Comparison of ENCODE assay signal across 20 cellular contexts in the genomic region with DNA sequence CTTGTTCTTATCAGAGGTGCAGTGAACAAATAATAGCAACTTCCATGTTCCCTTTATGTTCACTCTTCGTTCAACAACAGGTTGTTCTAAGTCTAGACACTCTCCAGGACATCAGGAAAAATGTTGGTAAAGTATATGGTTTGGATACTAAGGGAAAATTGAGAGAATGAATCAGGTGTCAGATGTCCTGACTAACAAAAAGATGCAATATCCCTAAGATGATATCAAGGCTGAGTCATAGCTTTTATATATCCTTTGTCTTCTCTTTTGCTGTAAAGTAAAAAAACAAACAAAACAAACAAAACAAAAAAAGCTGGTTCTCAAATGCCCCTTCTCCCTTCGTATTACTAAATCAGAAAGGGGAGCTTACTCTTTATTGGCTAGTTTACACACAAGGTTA. TPM values are rescaled to one million over a fixed set of nuclear protein-coding genes. Genes with fewer than 3 reads are reported as not detected.
"Had no signal": no experiment of that assay in that cellular context is flagged by ENCODE, and none has a peak within 500 bp of the region (broad histone marks: within the 10 kb centered on the region; RNA-seq: fewer than 3 reads in every experiment).

No MANE protein-coding gene starts in this region.

- H3K4me1 Mint-ChIP-seq: activated B cell treated with CpG ODN at 0.5 μM for 24 hours had no signal

- H3K27ac ChIP-seq: coronary artery, esophagus squamous epithelium, tibial artery had no signal

- H3K4me1 ChIP-seq: esophagus squamous epithelium, tibial artery had no signal

- H3K4me3 ChIP-seq: coronary artery, esophagus squamous epithelium, tibial artery had no signal

- H3K36me3 Mint-ChIP-seq: activated naive CD4-positive, alpha-beta T cell treated with anti-CD3 and anti-CD28 coated beads, Interleukin-2, amount 50 U/mL, for 72 hours; natural killer cell treated with Interleukin-12 subunit alpha and Interleukin-12 subunit beta and Interleukin-15 and Interleukin-18, amount 100 ng/mL, for 72 hours; stimulated activated naive B cell treated with anti-CD40 and anti-IgM and Interleukin-4, amounts not matched to agents 10 μg/mL and 1 μg/mL and 100 μg/mL, for 72 hours had no signal

- H3K36me3 ChIP-seq: esophagus squamous epithelium, tibial artery had no signal

- H3K4me3 Mint-ChIP-seq: activated B cell treated with CpG ODN at 0.5 μM for 24 hours; activated CD8-positive, alpha-beta T cell treated with anti-CD3 and anti-CD28 coated beads, Interleukin-2, amount 10 ng/mL, durations not matched to agents 7 days and 5 days; activated T-cell treated with anti-CD3 and anti-CD28 coated beads, Interleukin-2, amount 50 U/mL, for 72 hours; natural killer cell treated with Interleukin-12 subunit alpha and Interleukin-12 subunit beta and Interleukin-15 and Interleukin-18, amount 100 ng/mL, for 72 hours; stimulated activated naive B cell treated with anti-CD40 and anti-IgM and Interleukin-4, amounts not matched to agents 10 μg/mL and 1 μg/mL and 100 μg/mL, for 72 hours had no signal

- ATAC-seq: activated CD8-positive, alpha-beta T cell treated with anti-CD3 and anti-CD28 coated beads, Interleukin-2, amount 10 ng/mL, durations not matched to agents 7 days and 5 days; stimulated activated naive B cell treated with anti-CD40 and anti-IgM and Interleukin-4, amounts not matched to agents 10 μg/mL and 1 μg/mL and 100 μg/mL, for 72 hours had no signal

- DNase-seq: activated B cell treated with CpG ODN at 0.5 μM for 24 hours; activated CD8-positive, alpha-beta memory T cell treated with anti-CD3 and anti-CD28 coated beads, Interleukin-2, amount 50 U/mL, for 4 hours; activated CD8-positive, alpha-beta T cell treated with anti-CD3 and anti-CD28 coated beads, Interleukin-2, amount 10 ng/mL, durations not matched to agents 7 days and 5 days; activated gamma-delta T cell; amniotic stem cell; effector CD4-positive, alpha-beta T cell; esophagus squamous epithelium; foreskin melanocyte; mesendoderm; nucleus accumbens; stimulated activated CD4-positive, alpha-beta T cell treated with anti-CD3 and anti-CD28 coated beads, Interleukin-2, amount 100 ng/mL, for 48 hours; stimulated activated naive B cell treated with anti-CD40 and anti-IgM and Interleukin-4, amounts not matched to agents 10 μg/mL and 1 μg/mL and 100 μg/mL, for 72 hours; tibial artery had no signal

- H3K9me3 ChIP-seq: esophagus squamous epithelium, tibial artery had no signal

- H3K27ac Mint-ChIP-seq: activated B cell treated with CpG ODN at 0.5 μM for 24 hours; activated naive CD4-positive, alpha-beta T cell treated with anti-CD3 and anti-CD28 coated beads, Interleukin-2, amount 50 U/mL, for 72 hours; activated T-cell treated with anti-CD3 and anti-CD28 coated beads, Interleukin-2, amount 50 U/mL, for 72 hours; natural killer cell treated with Interleukin-12 subunit alpha and Interleukin-12 subunit beta and Interleukin-15 and Interleukin-18, amount 100 ng/mL, for 72 hours; stimulated activated naive B cell treated with anti-CD40 and anti-IgM and Interleukin-4, amounts not matched to agents 10 μg/mL and 1 μg/mL and 100 μg/mL, for 72 hours had no signal

- H3K27me3 ChIP-seq: esophagus squamous epithelium, tibial artery had no signal

- H3K9me3 Mint-ChIP-seq: activated B cell treated with CpG ODN at 0.5 μM for 24 hours; activated naive CD4-positive, alpha-beta T cell treated with anti-CD3 and anti-CD28 coated beads, Interleukin-2, amount 50 U/mL, for 72 hours; activated T-cell treated with anti-CD3 and anti-CD28 coated beads, Interleukin-2, amount 50 U/mL, for 72 hours; natural killer cell treated with Interleukin-12 subunit alpha and Interleukin-12 subunit beta and Interleukin-15 and Interleukin-18, amount 100 ng/mL, for 72 hours; stimulated activated naive B cell treated with anti-CD40 and anti-IgM and Interleukin-4, amounts not matched to agents 10 μg/mL and 1 μg/mL and 100 μg/mL, for 72 hours had no signal

- H3K27me3 Mint-ChIP-seq: activated B cell treated with CpG ODN at 0.5 μM for 24 hours had no signal

RNA-seq across cellular contexts. Expression of a gene that starts 11.1 kb away (rescaled TPM):
- total RNA-seq: activated B cell treated with CpG ODN at 0.5 μM for 24 hours; activated CD8-positive, alpha-beta T cell treated with anti-CD3 and anti-CD28 coated beads, Interleukin-2, amount 10 ng/mL, durations not matched to agents 7 days and 5 days; activated naive CD4-positive, alpha-beta T cell treated with anti-CD3 and anti-CD28 coated beads, Interleukin-2, amount 50 U/mL, for 72 hours; activated T-cell treated with anti-CD3 and anti-CD28 coated beads, Interleukin-2, amount 50 U/mL, for 72 hours; esophagus squamous epithelium; liver; natural killer cell treated with Interleukin-12 subunit alpha and Interleukin-12 subunit beta and Interleukin-15 and Interleukin-18, amount 100 ng/mL, for 72 hours; posterior vena cava; skeletal muscle tissue had no signal
- polyA plus RNA-seq: liver had no signal

RNA-seq across cellular contexts. Expression of a gene that starts 45.4 kb away (rescaled TPM):
- total RNA-seq: activated CD8-positive, alpha-beta T cell treated with anti-CD3 and anti-CD28 coated beads, Interleukin-2, amount 10 ng/mL, durations not matched to agents 7 days and 5 days; skeletal muscle tissue had no signal
